Comparison of ENCODE assay signal across 8 cellular contexts in the genomic region with DNA sequence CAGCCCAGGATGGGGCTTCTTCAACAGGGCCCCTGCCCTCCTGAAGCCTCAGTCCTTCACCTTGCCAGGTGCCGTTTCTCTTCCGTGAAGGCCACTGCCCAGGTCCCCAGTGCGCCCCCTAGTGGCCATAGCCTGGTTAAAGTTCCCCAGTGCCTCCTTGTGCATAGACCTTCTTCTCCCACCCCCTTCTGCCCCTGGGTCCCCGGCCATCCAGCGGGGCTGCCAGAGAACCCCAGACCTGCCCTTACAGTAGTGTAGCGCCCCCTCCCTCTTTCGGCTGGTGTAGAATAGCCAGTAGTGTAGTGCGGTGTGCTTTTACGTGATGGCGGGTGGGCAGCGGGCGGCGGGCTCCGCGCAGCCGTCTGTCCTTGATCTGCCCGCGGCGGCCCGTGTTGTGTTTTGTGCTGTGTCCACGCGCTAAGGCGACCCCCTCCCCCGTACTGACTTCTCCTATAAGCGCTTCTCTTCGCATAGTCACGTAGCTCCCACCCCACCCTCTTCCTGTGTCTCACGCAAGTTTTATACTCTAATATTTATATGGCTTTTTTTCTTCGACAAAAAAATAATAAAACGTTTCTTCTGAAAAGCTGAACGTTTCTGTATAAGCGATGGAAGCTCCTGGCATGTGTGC. TPM values are rescaled to one million over a fixed set of nuclear protein-coding genes. Genes with fewer than 3 reads are reported as not detected.
DNase-seq lines count a peak whose midpoint lies in the region; ATAC-seq and TF ChIP-seq lines count a peak whose summit lies in the region.

No MANE protein-coding gene starts in this region.

- peaks cover 14 to 24% of the 10 kb centered on the region in 2 donors for H3K4me1 ChIP-seq in lung (ENCODE audit: control insufficient read depth in 2 of 2, insufficient read depth in 2 of 2, low read length in 2 of 2)

- H3K4me3 Mint-ChIP-seq in activated CD4-positive, alpha-beta memory T cell treated with anti-CD3 and anti-CD28 coated beads for 36 hours, result peak overlapping the region; percentile 71

- WGBS in lung, 2 donors, result 4 to 10% methylated on average over 32 of the region's 32 CpGs

- peaks cover 19% of the 10 kb centered on the region for H3K36me3 Mint-ChIP-seq in activated CD4-positive, alpha-beta memory T cell treated with anti-CD3 and anti-CD28 coated beads for 36 hours

- ATAC-seq in lung (ENCODE audit: insufficient read depth, low FRiP score), result peak; percentile 45

- CTCF ChIA-PET in activated CD4-positive, alpha-beta memory T cell treated with anti-CD3 and anti-CD28 coated beads for 36 hours (lab: Charles Lee), result interaction anchor here (0.5 to 7.9 kb wide), 36 partner anchors 11 to 321 kb away, joined by 3 to 139 read pairs (median 4); a partner anchor contains a TSS

- H3K4me3 ChIP-seq in dorsolateral prefrontal cortex (peak overlapping the region; percentile 23 to 73 (median 60)), lung (no peak overlapping the region)

- H3K27ac Mint-ChIP-seq in activated CD4-positive, alpha-beta memory T cell treated with anti-CD3 and anti-CD28 coated beads for 36 hours, result peak overlapping the region; percentile 59

- H3K9me3 ChIP-seq in lung (ENCODE audit: control insufficient read depth in 2 of 2, insufficient read depth in 1 of 2, low read length in 1 of 2), result no peaks in the 10 kb centered on the region

- H3K4me1 Mint-ChIP-seq in activated CD4-positive, alpha-beta memory T cell treated with anti-CD3 and anti-CD28 coated beads for 36 hours (ENCODE audit: low read depth), result peaks cover 30% of the 10 kb centered on the region

- H3K27ac ChIP-seq in dorsolateral prefrontal cortex (peak overlapping the region in 58 of 59 donors; percentile 58 to 99 (median 93)), lung (ENCODE audit: low read depth in 1 of 2, low read length in 1 of 2) (peak overlapping the region; percentile 72 to 75)

- H3K27me3 ChIP-seq in dorsolateral prefrontal cortex (peaks cover 0 to 23% (median 0%) of the 10 kb centered on the region in 45 donors), lung (ENCODE audit: control insufficient read depth, insufficient read depth) (no peaks in the 10 kb centered on the region)

- intact Hi-C loops in activated CD4-positive, alpha-beta memory T cell treated with anti-CD3 and anti-CD28 coated beads for 36 hours (cut with micrococcal nuclease), result loop anchor here (1.0 to 5.0 kb wide), 7 partner anchors 9 to 290 kb away; a partner anchor contains a TSS
- intact Hi-C loops in dorsolateral prefrontal cortex (cut with DNase I), result loop anchor here in 1 of 2 donors (5.0 kb wide), 1 partner anchor 35 kb away; a partner anchor contains a TSS

- H3K9me3 Mint-ChIP-seq in activated CD4-positive, alpha-beta memory T cell treated with anti-CD3 and anti-CD28 coated beads for 36 hours, result no peaks in the 10 kb centered on the region

- no peaks in the 10 kb centered on the region for H3K27me3 Mint-ChIP-seq in activated CD4-positive, alpha-beta memory T cell treated with anti-CD3 and anti-CD28 coated beads for 36 hours

- DNase-seq in NCI-H510A treated with DMSO at 0.1 percent for 48 hours (lab: John Stamatoyannopoulos, UW), result peak; percentile 8
- no peak for DNase-seq in NCI-H510A (lab: John Stamatoyannopoulos, UW)
- DNase-seq in NCI-H1694 treated with DMSO at 0.1 percent for 48 hours (lab: John Stamatoyannopoulos, UW), result peak; percentile 67
- DNase-seq in activated CD4-positive, alpha-beta memory T cell treated with anti-CD3 and anti-CD28 coated beads for 36 hours, result peak; percentile 91
- peak in 9 of 10 donors; percentile 71 to 88 (median 79) for DNase-seq in dorsolateral prefrontal cortex
- peak; percentile 90 for DNase-seq in lung (ENCODE audit: low spot score)
- peak; percentile 79 for DNase-seq in stimulated activated CD8-positive, alpha-beta memory T cell treated with anti-CD3 and anti-CD28 coated beads, Interleukin-12 subunit alpha, Interleukin-12 subunit beta, amount 100 ng/mL, for 1 hour (ENCODE audit: low read depth)
- DNase-seq in NCI-H524 treated with DMSO at 0.1 percent for 48 hours (lab: John Stamatoyannopoulos, UW), result no peak

- TF ChIP-seq CTCF in dorsolateral prefrontal cortex (IDR thresholded peaks at IDR 0.05 in 54 of 56, conservative IDR thresholded peaks at IDR 0.05 in 2 of 56; ENCODE audit: low read depth in 1 of 56, partially characterized antibody in 56 of 56), result peak; percentile 43 to 93 (median 82)
- TF ChIP-seq CTCF in lung (IDR thresholded peaks at IDR 0.05; ENCODE audit: control extremely low read depth, extremely low read depth), result no peak

- peaks cover 0 to 31% of the 10 kb centered on the region in 2 donors for H3K36me3 ChIP-seq in lung (ENCODE audit: control insufficient read depth in 2 of 2, insufficient read depth in 2 of 2, low read length in 2 of 2)

- POLR2A ChIA-PET in activated CD4-positive, alpha-beta memory T cell treated with anti-CD3 and anti-CD28 coated beads for 36 hours (lab: Charles Lee), result interaction anchor here (1.5 kb wide), 1 partner anchor 11 kb away, joined by 6 read pairs; no protein-coding TSS in a partner anchor

RNA-seq across cellular contexts. Expression of a gene that starts 23.6 kb away (rescaled TPM):
- not detected for total RNA-seq in activated CD4-positive, alpha-beta memory T cell treated with anti-CD3 and anti-CD28 coated beads for 36 hours
- total RNA-seq in dorsolateral prefrontal cortex, result 10 to 100 TPM; 21.8 to 82.1 (median 50.7) TPM
- total RNA-seq in lung, result 1 to 10 TPM; 2.7 to 5.1 TPM
- under 1 TPM; 0.14 to 0.39 TPM for polyA plus RNA-seq in lung

RNA-seq across cellular contexts. Expression of a gene that starts 27.7 kb away (rescaled TPM):
- total RNA-seq in activated CD4-positive, alpha-beta memory T cell treated with anti-CD3 and anti-CD28 coated beads for 36 hours, result not detected
- total RNA-seq in dorsolateral prefrontal cortex (10 to 100 TPM in 118 of 120 experiments, 1 to 10 TPM in 2; 9.0 to 35.3 (median 19.4) TPM), lung (1 to 10 TPM; 3.1 to 8.7 TPM)
- polyA plus RNA-seq in lung, result under 1 TPM; 0.08 to 0.24 TPM

RNA-seq across cellular contexts. Expression of a gene that starts 36.7 kb away (rescaled TPM):
- not detected for total RNA-seq in activated CD4-positive, alpha-beta memory T cell treated with anti-CD3 and anti-CD28 coated beads for 36 hours
- total RNA-seq in dorsolateral prefrontal cortex (100 to 1,000 TPM in 119 of 120 experiments, 10 to 100 TPM in 1; 96.7 to 415 (median 161) TPM), lung (100 to 1,000 TPM in 1 of 2 donors, 10 to 100 TPM in 1; 63.9 to 116 TPM)
- polyA plus RNA-seq in lung, result 10 to 100 TPM; 44.8 to 73.4 TPM

Comparison
In these comparisons a context has a peak if more than half of its experiments do, and no peak if none do; other contexts are left out.
1. DNase-seq: peak in NCI-H510A treated with DMSO at 0.1 percent for 48 hours (single experiment), NCI-H1694 treated with DMSO at 0.1 percent for 48 hours (single experiment), activated CD4-positive, alpha-beta memory T cell treated with anti-CD3 and anti-CD28 coated beads for 36 hours (single experiment), dorsolateral prefrontal cortex (9 of 10), lung (single experiment) and stimulated activated CD8-positive, alpha-beta memory T cell treated with anti-CD3 and anti-CD28 coated beads, Interleukin-12 subunit alpha, Interleukin-12 subunit beta, amount 100 ng/mL, for 1 hour (single experiment); none in NCI-H510A (single experiment) and NCI-H524 treated with DMSO at 0.1 percent for 48 hours (single experiment).
2. RNA of a gene that starts 27.7 kb away (total RNA-seq): 9.0 to 35.3 TPM in dorsolateral prefrontal cortex and 3.1 to 8.7 TPM in lung; not detected in activated CD4-positive, alpha-beta memory T cell treated with anti-CD3 and anti-CD28 coated beads for 36 hours; every median in the first group is over 4 times any median in the second.
3. RNA of a gene that starts 36.7 kb away (total RNA-seq): 96.7 to 415 TPM in dorsolateral prefrontal cortex and 63.9 to 116 TPM in lung; not detected in activated CD4-positive, alpha-beta memory T cell treated with anti-CD3 and anti-CD28 coated beads for 36 hours; every median in the first group is over 10 times any median in the second.